Comparison of ENCODE assay signal across 9 cellular contexts in genomic region chr20:63082308-63082938, GRCh38.
A peak's percentile ranks its signal among the peaks of the same experiment; 100 is the strongest.
DNase-seq lines count a peak whose midpoint lies in the region; ATAC-seq and FAIRE-seq lines count a peak whose summit lies in the region.
"Had no signal": no experiment of that assay in that cellular context is flagged by ENCODE, and none has a peak within 500 bp of the region (broad histone marks: within the 10 kb centered on the region; RNA-seq: fewer than 3 reads in every experiment).

No MANE protein-coding gene starts in this region.

- H3K27me3 Mint-ChIP-seq in activated CD4-positive, alpha-beta T cell treated with anti-CD3 and anti-CD28 coated beads for 36 hours, result peaks cover 15% of the 10 kb centered on the region

- H3K4me1 Mint-ChIP-seq in activated CD4-positive, alpha-beta T cell treated with anti-CD3 and anti-CD28 coated beads for 36 hours, result no peaks in the 10 kb centered on the region

- no peak overlapping the region for H3K4me3 Mint-ChIP-seq in activated CD4-positive, alpha-beta T cell treated with anti-CD3 and anti-CD28 coated beads for 36 hours

- no peak overlapping the region for H3K27ac Mint-ChIP-seq in activated CD4-positive, alpha-beta T cell treated with anti-CD3 and anti-CD28 coated beads for 36 hours

- no peak for FAIRE-seq in frontal cortex (lab: Jason Lieb, UNC)
- FAIRE-seq: astrocyte had no signal

- no peak for ATAC-seq in activated CD4-positive, alpha-beta T cell treated with anti-CD3 and anti-CD28 coated beads for 36 hours
- no peak for ATAC-seq in HG03469 (IDR thresholded peaks at IDR 0.05; ENCODE audit: unreplicated experiment)

- POLR2A ChIA-PET in activated CD4-positive, alpha-beta T cell treated with anti-CD3 and anti-CD28 coated beads for 36 hours (lab: Charles Lee), result no interaction called here

- CTCF ChIA-PET in activated CD4-positive, alpha-beta T cell treated with anti-CD3 and anti-CD28 coated beads for 36 hours (lab: Charles Lee), result no interaction called here

- peak; percentile 68 for DNase-seq in activated CD4-positive, alpha-beta T cell treated with anti-CD3 and anti-CD28 coated beads for 36 hours
- DNase-seq in activated CD4-positive, alpha-beta T cell treated with anti-CD3 and anti-CD28 coated beads, Interleukin-2, amount 50 U/mL, for 4 hours, result no peak
- peak; percentile 18 for DNase-seq in T-helper 9 cell
- DNase-seq in frontal cortex (ENCODE audit: low spot score in 2 of 2), result peak; percentile 63 to 74
- peak; percentile 29 for DNase-seq in stimulated activated CD4-positive, alpha-beta T cell treated with anti-CD3 and anti-CD28 coated beads, Interleukin-4, amount 100 ng/mL, for 24 hours
- DNase-seq in effector CD4-positive, alpha-beta T cell, result no peak
- DNase-seq in GF-D8 (lab: John Stamatoyannopoulos, UW), result no peak

- H3K36me3 Mint-ChIP-seq in activated CD4-positive, alpha-beta T cell treated with anti-CD3 and anti-CD28 coated beads for 36 hours (ENCODE audit: low read depth), result no peaks in the 10 kb centered on the region

- intact Hi-C loops in activated CD4-positive, alpha-beta T cell treated with anti-CD3 and anti-CD28 coated beads for 36 hours (cut with DNase I, micrococcal nuclease), result no loop called here

- peaks cover 10% of the 10 kb centered on the region for H3K9me3 Mint-ChIP-seq in activated CD4-positive, alpha-beta T cell treated with anti-CD3 and anti-CD28 coated beads for 36 hours (ENCODE audit: low read depth)

Comparison
In these comparisons a context has a peak if more than half of its experiments do, and no peak if none do; other contexts are left out.
1. DNase-seq: peak in activated CD4-positive, alpha-beta T cell treated with anti-CD3 and anti-CD28 coated beads for 36 hours (single experiment), T-helper 9 cell (single experiment), frontal cortex (2 of 2) and stimulated activated CD4-positive, alpha-beta T cell treated with anti-CD3 and anti-CD28 coated beads, Interleukin-4, amount 100 ng/mL, for 24 hours (single experiment); none in activated CD4-positive, alpha-beta T cell treated with anti-CD3 and anti-CD28 coated beads, Interleukin-2, amount 50 U/mL, for 4 hours (0 of 2), effector CD4-positive, alpha-beta T cell (single experiment) and GF-D8 (single experiment).